38 cellular contexts compared by ENCODE assay signal in the genomic region with DNA sequence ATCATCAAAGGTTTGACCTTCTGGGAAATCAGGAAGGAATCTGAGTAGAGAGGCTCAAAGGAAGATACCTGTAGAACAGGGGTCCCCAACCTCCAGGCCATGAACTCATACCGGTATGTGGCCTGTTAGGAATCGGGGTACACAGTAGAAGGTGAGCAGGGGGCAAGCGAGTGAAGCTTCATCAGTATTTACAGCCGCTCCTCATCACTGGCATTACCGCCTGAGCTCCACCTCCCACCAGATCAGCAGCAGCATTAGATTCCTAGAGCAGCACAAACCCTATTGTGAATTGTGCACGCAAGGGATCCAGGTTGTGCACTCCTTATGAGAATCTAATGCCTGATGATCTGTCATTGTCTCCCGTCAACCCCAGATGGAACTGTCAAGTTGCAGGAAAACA.
"Had no signal": no experiment of that assay in that cellular context is flagged by ENCODE, and none has a peak within 500 bp of the region (broad histone marks: within the 10 kb centered on the region; RNA-seq: fewer than 3 reads in every experiment).

No MANE protein-coding gene starts in this region.

- H3K9me3 ChIP-seq: ascending aorta had no signal

- H3K4me1 Mint-ChIP-seq: activated CD4-positive, alpha-beta memory T cell treated with anti-CD3 and anti-CD28 coated beads, Interleukin-2, amount 10 ng/mL, durations not matched to agents 7 days and 5 days; activated CD4-positive, alpha-beta T cell treated with anti-CD3 and anti-CD28 coated beads for 36 hours; activated CD4-positive, alpha-beta T cell treated with anti-CD3 and anti-CD28 coated beads, Interleukin-2, amount 10 ng/mL, durations not matched to agents 7 days and 5 days; activated CD8-positive, alpha-beta memory T cell treated with anti-CD3 and anti-CD28 coated beads, Interleukin-2, amount 10 ng/mL, durations not matched to agents 7 days and 5 days; activated naive CD8-positive, alpha-beta T cell treated with anti-CD3 and anti-CD28 coated beads for 36 hours; central memory CD8-positive, alpha-beta T cell had no signal

- H3K36me3 Mint-ChIP-seq: activated CD8-positive, alpha-beta memory T cell treated with anti-CD3 and anti-CD28 coated beads, Interleukin-2, amount 10 ng/mL, durations not matched to agents 7 days and 5 days; activated naive CD4-positive, alpha-beta T cell treated with anti-CD3 and anti-CD28 coated beads, Interleukin-2, amount 50 U/mL, for 72 hours; activated naive CD8-positive, alpha-beta T cell treated with anti-CD3 and anti-CD28 coated beads for 36 hours; brain had no signal

- H3K27me3 Mint-ChIP-seq: activated CD4-positive, alpha-beta memory T cell treated with anti-CD3 and anti-CD28 coated beads, Interleukin-2, amount 10 ng/mL, durations not matched to agents 7 days and 5 days; activated CD4-positive, alpha-beta T cell treated with anti-CD3 and anti-CD28 coated beads for 36 hours; activated CD8-positive, alpha-beta memory T cell treated with anti-CD3 and anti-CD28 coated beads, Interleukin-2, amount 10 ng/mL, durations not matched to agents 7 days and 5 days; activated naive CD8-positive, alpha-beta T cell treated with anti-CD3 and anti-CD28 coated beads for 36 hours; activated T-cell treated with anti-CD3 and anti-CD28 coated beads, Interleukin-2, amount 50 U/mL, for 24 hours; brain; central memory CD8-positive, alpha-beta T cell had no signal

- H3K4me3 ChIP-seq: ascending aorta, cardiac muscle cell had no signal

- H3K27me3 ChIP-seq: ascending aorta, cardiac muscle cell had no signal

- H3K4me1 ChIP-seq: ascending aorta had no signal

- H3K36me3 ChIP-seq: ascending aorta, cardiac muscle cell had no signal

- H3K4me3 Mint-ChIP-seq: activated CD4-positive, alpha-beta memory T cell treated with anti-CD3 and anti-CD28 coated beads, Interleukin-2, amount 10 ng/mL, durations not matched to agents 7 days and 5 days; activated CD4-positive, alpha-beta T cell treated with anti-CD3 and anti-CD28 coated beads for 36 hours; activated CD4-positive, alpha-beta T cell treated with anti-CD3 and anti-CD28 coated beads, Interleukin-2, amount 10 ng/mL, durations not matched to agents 7 days and 5 days; activated CD8-positive, alpha-beta memory T cell treated with anti-CD3 and anti-CD28 coated beads, Interleukin-2, amount 10 ng/mL, durations not matched to agents 7 days and 5 days; activated CD8-positive, alpha-beta T cell treated with anti-CD3 and anti-CD28 coated beads, Interleukin-2, amount 10 ng/mL, durations not matched to agents 7 days and 5 days; activated naive CD4-positive, alpha-beta T cell treated with anti-CD3 and anti-CD28 coated beads for 36 hours; activated naive CD8-positive, alpha-beta T cell treated with anti-CD3 and anti-CD28 coated beads for 36 hours; activated T-cell treated with anti-CD3 and anti-CD28 coated beads, Interleukin-2, amount 50 U/mL, for 24 hours; brain; central memory CD8-positive, alpha-beta T cell; T-helper 1 cell treated with Interleukin-12 subunit alpha and Interleukin-12 subunit beta and Interleukin-4 antibody, amounts not matched to agents 30 μg/mL and 1 μg/mL, for 36 hours; T-helper 2 cell treated with Interferon-gamma antibody and Interleukin-4, amounts not matched to agents 5 μg/mL and 100 μg/mL, for 36 hours had no signal

- H3K27ac Mint-ChIP-seq: activated CD4-positive, alpha-beta memory T cell treated with anti-CD3 and anti-CD28 coated beads, Interleukin-2, amount 10 ng/mL, durations not matched to agents 7 days and 5 days; activated CD4-positive, alpha-beta T cell treated with anti-CD3 and anti-CD28 coated beads for 36 hours; activated CD4-positive, alpha-beta T cell treated with anti-CD3 and anti-CD28 coated beads, Interleukin-2, amount 10 ng/mL, durations not matched to agents 7 days and 5 days; activated CD8-positive, alpha-beta memory T cell treated with anti-CD3 and anti-CD28 coated beads, Interleukin-2, amount 10 ng/mL, durations not matched to agents 7 days and 5 days; activated CD8-positive, alpha-beta T cell treated with anti-CD3 and anti-CD28 coated beads, Interleukin-2, amount 10 ng/mL, durations not matched to agents 7 days and 5 days; activated naive CD4-positive, alpha-beta T cell treated with anti-CD3 and anti-CD28 coated beads for 36 hours; activated naive CD4-positive, alpha-beta T cell treated with anti-CD3 and anti-CD28 coated beads, Interleukin-2, amount 50 U/mL, for 72 hours; activated naive CD8-positive, alpha-beta T cell treated with anti-CD3 and anti-CD28 coated beads for 36 hours; activated T-cell treated with anti-CD3 and anti-CD28 coated beads, Interleukin-2, amount 50 U/mL, for 24 hours; activated T-helper 2 cell treated with anti-CD3 and anti-CD28 coated beads, Interferon-gamma antibody, Interleukin-2, Interleukin-4, amounts not matched to agents 10 μg/mL and 5 μg/mL and 100 μg/mL, durations not matched to agents 14 hours and 24 hours and 36 hours; brain; T-helper 1 cell treated with Interleukin-12 subunit alpha and Interleukin-12 subunit beta and Interleukin-4 antibody, amounts not matched to agents 30 μg/mL and 1 μg/mL, for 36 hours; T-helper 2 cell treated with Interferon-gamma antibody and Interleukin-4, amounts not matched to agents 5 μg/mL and 100 μg/mL, for 36 hours had no signal

- ATAC-seq: activated CD4-positive, alpha-beta T cell treated with anti-CD3 and anti-CD28 coated beads for 36 hours; activated CD4-positive, CD25-positive, alpha-beta regulatory T cell treated with anti-CD3 and anti-CD28 coated beads, Interleukin-2, amount 50 U/mL, for 24 hours; activated CD8-positive, alpha-beta memory T cell treated with anti-CD3 and anti-CD28 coated beads, Interleukin-2, amount 10 ng/mL, durations not matched to agents 7 days and 5 days; activated CD8-positive, alpha-beta T cell treated with anti-CD3 and anti-CD28 coated beads, Interleukin-2, amount 10 ng/mL, durations not matched to agents 7 days and 5 days; activated naive CD4-positive, alpha-beta T cell treated with anti-CD3 and anti-CD28 coated beads, Interleukin-2, amount 50 U/mL, for 72 hours had no signal

- DNase-seq: activated CD4-positive, alpha-beta memory T cell treated with anti-CD3 and anti-CD28 coated beads, Interleukin-2, amount 10 ng/mL, durations not matched to agents 7 days and 5 days; activated CD4-positive, alpha-beta T cell treated with anti-CD3 and anti-CD28 coated beads for 1 hour; activated CD4-positive, alpha-beta T cell treated with anti-CD3 and anti-CD28 coated beads for 36 hours; activated CD4-positive, alpha-beta T cell treated with anti-CD3 and anti-CD28 coated beads for 48 hours; activated CD4-positive, alpha-beta T cell treated with anti-CD3 and anti-CD28 coated beads, Interleukin-2, amount 10 ng/mL, durations not matched to agents 7 days and 5 days; activated CD4-positive, alpha-beta T cell treated with anti-CD3 and anti-CD28 coated beads, Interleukin-2, amount 50 U/mL, for 48 hours; activated CD4-positive, CD25-positive, alpha-beta regulatory T cell; activated CD8-positive, alpha-beta memory T cell treated with anti-CD3 and anti-CD28 coated beads for 24 hours; activated CD8-positive, alpha-beta memory T cell treated with anti-CD3 and anti-CD28 coated beads, Interleukin-2, amount 10 ng/mL, durations not matched to agents 7 days and 5 days; activated CD8-positive, alpha-beta memory T cell treated with anti-CD3 and anti-CD28 coated beads, Interleukin-2, amount 50 U/mL, for 48 hours; activated CD8-positive, alpha-beta T cell treated with anti-CD3 and anti-CD28 coated beads, Interleukin-2, amount 10 ng/mL, durations not matched to agents 7 days and 5 days; activated effector memory CD4-positive, alpha-beta T cell treated with anti-CD3 and anti-CD28 coated beads, Interleukin-2, amount 50 U/mL, for 16 hours; activated gamma-delta T cell treated with Interleukin-2 at 50 U/mL for 16 hours; activated naive CD4-positive, alpha-beta T cell; activated naive CD4-positive, alpha-beta T cell treated with anti-CD3 and anti-CD28 coated beads for 36 hours; activated naive CD4-positive, alpha-beta T cell treated with anti-CD3 and anti-CD28 coated beads, Interleukin-2, amount 50 U/mL, for 16 hours; activated naive CD8-positive, alpha-beta T cell treated with anti-CD3 and anti-CD28 coated beads for 36 hours; activated T-cell treated with anti-CD3 and anti-CD28 coated beads, Interleukin-2, amount 50 U/mL, for 24 hours; activated T-cell treated with anti-CD3 and anti-CD28 coated beads, Interleukin-2, amount 50 U/mL, for 48 hours; amygdala; anterior cingulate cortex; caudate nucleus; cerebellar nuclear complex; T-helper 1 cell; T-helper 2 cell; T-helper 9 cell had no signal

- FAIRE-seq: bronchial epithelial cell, TTC549 had no signal

- H3K9me3 Mint-ChIP-seq: activated CD4-positive, alpha-beta memory T cell treated with anti-CD3 and anti-CD28 coated beads, Interleukin-2, amount 10 ng/mL, durations not matched to agents 7 days and 5 days; activated CD4-positive, alpha-beta T cell treated with anti-CD3 and anti-CD28 coated beads, Interleukin-2, amount 10 ng/mL, durations not matched to agents 7 days and 5 days; activated naive CD4-positive, alpha-beta T cell treated with anti-CD3 and anti-CD28 coated beads for 36 hours; activated naive CD4-positive, alpha-beta T cell treated with anti-CD3 and anti-CD28 coated beads, Interleukin-2, amount 50 U/mL, for 72 hours; activated naive CD8-positive, alpha-beta T cell treated with anti-CD3 and anti-CD28 coated beads for 36 hours; activated T-cell treated with anti-CD3 and anti-CD28 coated beads, Interleukin-2, amount 50 U/mL, for 24 hours; activated T-helper 2 cell treated with anti-CD3 and anti-CD28 coated beads, Interferon-gamma antibody, Interleukin-2, Interleukin-4, amounts not matched to agents 10 μg/mL and 5 μg/mL and 100 μg/mL, durations not matched to agents 14 hours and 24 hours and 36 hours; central memory CD8-positive, alpha-beta T cell; T-helper 1 cell treated with Interleukin-12 subunit alpha and Interleukin-12 subunit beta and Interleukin-4 antibody, amounts not matched to agents 30 μg/mL and 1 μg/mL, for 36 hours; T-helper 2 cell treated with Interferon-gamma antibody and Interleukin-4, amounts not matched to agents 5 μg/mL and 100 μg/mL, for 36 hours had no signal

- H3K27ac ChIP-seq: ascending aorta, cardiac muscle cell, VCaP had no signal
